23 cellular contexts compared by ENCODE assay signal in genomic region chr13:104014803-104015645, GRCh38.
A peak's percentile ranks its signal among the peaks of the same experiment; 100 is the strongest.
DNase-seq lines count a peak whose midpoint lies in the region; ATAC-seq, FAIRE-seq and TF ChIP-seq lines count a peak whose summit lies in the region.
"Had no signal": no experiment of that assay in that cellular context is flagged by ENCODE, and none has a peak within 500 bp of the region (broad histone marks: within the 10 kb centered on the region; RNA-seq: fewer than 3 reads in every experiment).

No MANE protein-coding gene starts in this region.

- CTCF ChIA-PET in Panc1 (lab: Charles Lee): no interaction called here

- H3K18ac ChIP-seq in neuronal stem cell (ENCODE audit: low read length): no peak overlapping the region

- H3K9me3 Mint-ChIP-seq in CD14-positive monocyte: peaks cover 0 to 4% (median 2%) of the 10 kb centered on the region in 7 donors

- H3K4me1 Mint-ChIP-seq in CD14-positive monocyte: no peaks in the 10 kb centered on the region
- H3K4me1 Mint-ChIP-seq: CD4-positive, alpha-beta memory T cell; stimulated activated effector memory CD8-positive, alpha-beta T cell treated with anti-CD3 and anti-CD28 coated beads, Interleukin-12 subunit alpha, Interleukin-12 subunit beta, amount 100 ng/mL, for 72 hours had no signal

- H3K27me3 Mint-ChIP-seq in CD14-positive monocyte (ENCODE audit: low read depth in 3 of 3): no peaks in the 10 kb centered on the region
- H3K27me3 Mint-ChIP-seq: CD4-positive, alpha-beta memory T cell had no signal

- ATAC-seq in Panc1 (peak; percentile 71), GM18858 (IDR thresholded peaks at IDR 0.05; ENCODE audit: unreplicated experiment) (no peak), GM21526 (IDR thresholded peaks at IDR 0.05; ENCODE audit: low FRiP score, unreplicated experiment) (no peak)
- ATAC-seq: gastroesophageal sphincter; HepG2; stimulated activated effector memory CD8-positive, alpha-beta T cell treated with anti-CD3 and anti-CD28 coated beads, Interleukin-12 subunit alpha, Interleukin-12 subunit beta, amount 100 ng/mL, for 72 hours; upper lobe of right lung had no signal

- H3K14ac ChIP-seq in neuronal stem cell (ENCODE audit: low read length): no peak overlapping the region

- DNase-seq in Caki2 (ENCODE audit: low read depth) (peak; percentile 92), Panc1 (ENCODE audit: low read depth, low spot score) (no peak), neuronal stem cell (ENCODE audit: low spot score) (no peak), CD14-positive monocyte (ENCODE audit: low spot score) (no peak), epidermal melanocyte (ENCODE audit: insufficient read length, low spot score) (no peak)
- DNase-seq: ACHN; activated CD4-positive, alpha-beta T cell treated with anti-CD3 and anti-CD28 coated beads for 1 hour; activated CD8-positive, alpha-beta memory T cell treated with anti-CD3 and anti-CD28 coated beads, Interleukin-2, amount 50 U/mL, for 4 hours; activated naive CD4-positive, alpha-beta T cell; CD4-positive, alpha-beta memory T cell; effector CD8-positive, alpha-beta T cell; EL; NCI-H1048; NCI-H2107; nucleus accumbens; upper lobe of right lung had no signal

- POLR2A ChIA-PET in Panc1 (lab: Charles Lee): no interaction called here

- H2AFZ ChIP-seq in neuronal stem cell (ENCODE audit: low read length): peak overlapping the region; percentile 3

- no peak overlapping the region for H4K91ac ChIP-seq in neuronal stem cell (ENCODE audit: low read depth, low read length, poor library complexity)

- H3K27ac Mint-ChIP-seq in CD14-positive monocyte: no peak overlapping the region
- H3K27ac Mint-ChIP-seq: CD4-positive, alpha-beta memory T cell; stimulated activated effector memory CD8-positive, alpha-beta T cell treated with anti-CD3 and anti-CD28 coated beads, Interleukin-12 subunit alpha, Interleukin-12 subunit beta, amount 100 ng/mL, for 72 hours had no signal

- no peak overlapping the region for H2BK5ac ChIP-seq in neuronal stem cell (ENCODE audit: low read length)

- no peak overlapping the region for H3K4me3 Mint-ChIP-seq in CD14-positive monocyte
- H3K4me3 Mint-ChIP-seq: CD4-positive, alpha-beta memory T cell; stimulated activated effector memory CD8-positive, alpha-beta T cell treated with anti-CD3 and anti-CD28 coated beads, Interleukin-12 subunit alpha, Interleukin-12 subunit beta, amount 100 ng/mL, for 72 hours had no signal

- no CpG with 5 or more reads among the region's 12 CpGs for WGBS in neuronal stem cell (ENCODE audit: extremely low coverage in 2 of 2, insufficient read length in 2 of 2, insufficient replicate concordance in 1 of 2), 2 donors

- in situ Hi-C loops in Caki2 (cut with HindIII; ENCODE audit: low pct_unique_long_range_greater_than_20kb, low sequenced_read_pairs) (loop anchor here (25.0 kb wide), 1 partner anchor 128 kb away; no protein-coding TSS in a partner anchor), Panc1 (cut with HindIII; ENCODE audit: low pct_unique_long_range_greater_than_20kb, low sequenced_read_pairs) (no loop called here)

- H3K23ac ChIP-seq in neuronal stem cell (ENCODE audit: low read depth, low read length, poor library complexity): no peak overlapping the region

- H2AK5ac ChIP-seq in neuronal stem cell (ENCODE audit: low read depth, low read length): no peak overlapping the region

- FAIRE-seq in endometrium (lab: Jason Lieb, UNC): peak; percentile 21
- FAIRE-seq: HepG2 had no signal

- no peak overlapping the region for H3K9ac ChIP-seq in neuronal stem cell (ENCODE audit: low read depth, low read length, poor library complexity)

- no peak overlapping the region for H4K8ac ChIP-seq in neuronal stem cell (ENCODE audit: low read depth, low read length)

- H2BK12ac ChIP-seq in neuronal stem cell (ENCODE audit: low read length): no peak overlapping the region

- H2BK15ac ChIP-seq in neuronal stem cell (ENCODE audit: low read length): no peak overlapping the region

- H3K79me1 ChIP-seq in neuronal stem cell (ENCODE audit: low read depth, low read length): no peaks in the 10 kb centered on the region

- H3K4me1 ChIP-seq in Panc1 (ENCODE audit: control insufficient read depth, insufficient read depth, low read length) (peaks cover 8% of the 10 kb centered on the region), neuronal stem cell (ENCODE audit: control insufficient read depth in 2 of 2, insufficient read depth in 1 of 2, low read depth in 1 of 2, low read length in 2 of 2) (peaks cover 3 to 7% of the 10 kb centered on the region in 2 donors)
- H3K4me1 ChIP-seq: ascending aorta, gastroesophageal sphincter, upper lobe of right lung had no signal

- H3K27me3 ChIP-seq in Panc1 (ENCODE audit: control insufficient read depth, insufficient read depth, low read length) (no peaks in the 10 kb centered on the region), neuronal stem cell (ENCODE audit: control insufficient read depth in 3 of 3, insufficient read depth in 3 of 3, low read depth in 1 of 3, low read length in 3 of 3) (no peaks in the 10 kb centered on the region)
- H3K27me3 ChIP-seq: ascending aorta, gastroesophageal sphincter, upper lobe of right lung had no signal

- H3K4ac ChIP-seq in neuronal stem cell (ENCODE audit: low read length): no peak overlapping the region

- BruUV-seq in Panc1 (replicated peaks; lab: Mats Ljungman, UMichigan): no TSS peak

- H3K36me3 Mint-ChIP-seq in CD14-positive monocyte: no peaks in the 10 kb centered on the region
- H3K36me3 Mint-ChIP-seq: CD4-positive, alpha-beta memory T cell; stimulated activated effector memory CD8-positive, alpha-beta T cell treated with anti-CD3 and anti-CD28 coated beads, Interleukin-12 subunit alpha, Interleukin-12 subunit beta, amount 100 ng/mL, for 72 hours had no signal

- H3K4me2 ChIP-seq in neuronal stem cell (ENCODE audit: insufficient read depth, low read length, poor library complexity, severe bottlenecking): no peak overlapping the region

- intact Hi-C loops in Panc1 (cut with micrococcal nuclease; ENCODE audit: unreplicated experiment): no loop called here
- intact Hi-C loops in CD14-positive monocyte (cut with micrococcal nuclease): no loop called here

- H3K9me3 ChIP-seq in Panc1 (ENCODE audit: control insufficient read depth, insufficient read depth, low read depth, low read length): no peaks in the 10 kb centered on the region
- H3K9me3 ChIP-seq in neuronal stem cell (replicated peaks in 1 of 2; ENCODE audit: control insufficient read depth in 2 of 2, insufficient read depth in 1 of 2, low read depth in 1 of 2, low read length in 2 of 2): no peaks in the 10 kb centered on the region
- H3K9me3 ChIP-seq: ascending aorta, gastroesophageal sphincter, upper lobe of right lung had no signal

- H2BK120ac ChIP-seq in neuronal stem cell (ENCODE audit: low read depth, low read length): no peak overlapping the region

- H3K36me3 ChIP-seq in Panc1 (ENCODE audit: control insufficient read depth, insufficient read depth, low read length) (no peaks in the 10 kb centered on the region), neuronal stem cell (replicated peaks in 1 of 2; ENCODE audit: control insufficient read depth in 2 of 2, insufficient read depth in 2 of 2, low read length in 2 of 2) (no peaks in the 10 kb centered on the region)
- H3K36me3 ChIP-seq: ascending aorta, gastroesophageal sphincter, upper lobe of right lung had no signal

- H3K27ac ChIP-seq in Panc1 (ENCODE audit: low read length) (peak overlapping the region; percentile 75), neuronal stem cell (replicated peaks; ENCODE audit: low read length) (no peak overlapping the region)
- H3K27ac ChIP-seq: ascending aorta, gastroesophageal sphincter, upper lobe of right lung had no signal

- TF ChIP-seq CTCF in Panc1 (IDR thresholded peaks at IDR 0.05) (no peak), CD14-positive monocyte (IDR thresholded peaks at IDR 0.05) (no peak)

- H3K4me3 ChIP-seq in Panc1 (ENCODE audit: low read depth in 2 of 2, low read length in 2 of 2) (no peak overlapping the region), neuronal stem cell (ENCODE audit: low read length in 2 of 2) (no peak overlapping the region)
- H3K4me3 ChIP-seq: ascending aorta, gastroesophageal sphincter, upper lobe of right lung had no signal
